In the genomic region with DNA sequence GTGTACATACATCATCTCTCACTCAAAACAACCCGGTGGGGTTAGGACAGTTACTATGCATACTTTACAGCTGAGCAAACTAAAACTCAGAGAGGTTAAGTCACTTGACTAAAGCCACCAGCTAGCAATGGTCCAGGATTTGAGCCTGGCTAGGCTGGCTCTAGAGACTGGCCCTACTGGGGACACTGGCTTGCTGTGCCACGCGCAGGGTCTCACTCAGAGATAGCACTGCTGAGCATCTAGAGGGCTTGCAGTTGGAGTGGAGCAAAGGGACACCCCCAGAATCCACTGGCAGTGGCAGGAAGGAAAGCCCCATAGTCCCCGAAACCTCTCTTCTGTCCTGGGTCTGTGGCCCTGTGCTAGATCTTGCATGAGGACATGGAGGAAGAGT, we compare ENCODE assay signal across 23 cellular contexts. TPM values are rescaled to one million over a fixed set of nuclear protein-coding genes. Genes with fewer than 3 reads are reported as not detected.
DNase-seq lines count a peak whose midpoint lies in the region; ATAC-seq, FAIRE-seq and TF ChIP-seq lines count a peak whose summit lies in the region.
"Had no signal": no experiment of that assay in that cellular context is flagged by ENCODE, and none has a peak within 500 bp of the region (broad histone marks: within the 10 kb centered on the region; RNA-seq: fewer than 3 reads in every experiment).

No MANE protein-coding gene starts in this region.

- peak; percentile 45 for DNase-seq in Right ventricle myocardium inferior (ENCODE audit: missing footprints)
- DNase-seq in heart left ventricle: no peak
- DNase-seq in GM12878 (ENCODE audit: low read depth, low spot score): no peak
- DNase-seq in osteoblast (ENCODE audit: insufficient read length, low spot score, missing footprints): peak; percentile 68
- no peak for DNase-seq in LoVo (ENCODE audit: low spot score)
- DNase-seq: BE2C; CD4-positive, alpha-beta T cell; CD8-positive, alpha-beta memory T cell; DMS 273 treated with DMSO at 0.1 percent for 48 hours; DMS79; EL; GDM1; H9 had no signal

- H3K36me3 Mint-ChIP-seq in stimulated activated memory B cell treated with anti-CD40 and anti-IgM and Interleukin-4, amounts not matched to agents 10 μg/mL and 1 μg/mL and 100 μg/mL, for 72 hours: no peaks in the 10 kb centered on the region
- H3K36me3 Mint-ChIP-seq: CD8-positive, alpha-beta memory T cell had no signal

- CTCF ChIA-PET in GM12878 (lab: Yijun Ruan, JAX): interaction anchor here (1.3 to 5.0 kb wide), 4 partner anchors 24 to 82 kb away, joined by 3 to 21 read pairs (median 5); partner anchors contain the start of gene PDK2

- no peaks in the 10 kb centered on the region for H3K79me2 ChIP-seq in GM12878 (ENCODE audit: control insufficient read depth, insufficient read depth, low read length)
- H3K79me2 ChIP-seq in osteoblast (ENCODE audit: insufficient read depth, low read length): no peaks in the 10 kb centered on the region

- no peak for ATAC-seq in Right ventricle myocardium inferior
- ATAC-seq in heart left ventricle: no peak
- no peak for ATAC-seq in GM12878
- no peak for ATAC-seq in stimulated activated memory B cell treated with anti-CD40 and anti-IgM and Interleukin-4, amounts not matched to agents 10 μg/mL and 1 μg/mL and 100 μg/mL, for 72 hours
- ATAC-seq: GM23338, HCT116 had no signal

- H3K4me3 ChIP-seq in heart left ventricle: no peak overlapping the region
- no peak overlapping the region for H3K4me3 ChIP-seq in GM12878
- H3K4me3 ChIP-seq in osteoblast (ENCODE audit: insufficient read depth, low read length): no peak overlapping the region
- H3K4me3 ChIP-seq: BLaER1 treated with 17β-estradiol and CSF1 and Interleukin-3, amounts not matched to agents 10 nM and 100 nM; GM23338 had no signal

- H3K36me3 ChIP-seq in heart left ventricle (no peaks in the 10 kb centered on the region), GM12878 (ENCODE audit: control insufficient read depth in 2 of 2, insufficient read depth in 2 of 2, low read length in 1 of 2) (no peaks in the 10 kb centered on the region), osteoblast (ENCODE audit: insufficient read depth, low read length) (no peaks in the 10 kb centered on the region)
- H3K36me3 ChIP-seq: BE2C; BLaER1 treated with 17β-estradiol and CSF1 and Interleukin-3, amounts not matched to agents 10 nM and 100 nM had no signal

- peaks cover 49% of the 10 kb centered on the region for H3K27me3 Mint-ChIP-seq in stimulated activated memory B cell treated with anti-CD40 and anti-IgM and Interleukin-4, amounts not matched to agents 10 μg/mL and 1 μg/mL and 100 μg/mL, for 72 hours

- no peak for TF ChIP-seq EP300 in GM12878 (IDR thresholded peaks at IDR 0.05; ENCODE audit: borderline replicate concordance in 1 of 2, control insufficient read depth in 1 of 2, low read depth in 2 of 2, low read length in 2 of 2)

- H4K20me1 ChIP-seq in GM12878 (ENCODE audit: control insufficient read depth, insufficient read depth): no peaks in the 10 kb centered on the region
- no peaks in the 10 kb centered on the region for H4K20me1 ChIP-seq in osteoblast (ENCODE audit: insufficient read depth, low read length)

- FAIRE-seq in GM12878 (lab: Jason Lieb, UNC): no peak
- FAIRE-seq: A204.1, D721Med, GM12891, GM18507 had no signal

- WGBS in heart left ventricle, 4 donors: 88 to 94% (median 93%) methylated on average over 4 of the region's 4 CpGs
- WGBS in GM12878 (ENCODE audit: insufficient coverage, insufficient replicate concordance, low lambda C conversion rate, missing lambda C conversion rate): 48% methylated on average over 4 of the region's 4 CpGs

- SMC1A ChIA-PET in GM12878 (lab: Charles Lee; ENCODE audit: uncharacterized antibody, unreplicated experiment): interaction anchor here (1.1 to 1.9 kb wide), 5 partner anchors 20 to 78 kb away, joined by 3 to 6 read pairs (median 3); no protein-coding TSS in a partner anchor

- TF ChIP-seq POLR2A in heart left ventricle (IDR thresholded peaks at IDR 0.05) (no peak), GM12878 (IDR thresholded peaks at IDR 0.05; ENCODE audit: low read depth, low read length) (no peak)

- peaks cover 17% of the 10 kb centered on the region for H3K4me1 Mint-ChIP-seq in stimulated activated memory B cell treated with anti-CD40 and anti-IgM and Interleukin-4, amounts not matched to agents 10 μg/mL and 1 μg/mL and 100 μg/mL, for 72 hours

- H3K27ac ChIP-seq in heart left ventricle (no peak overlapping the region), GM12878 (ENCODE audit: control insufficient read depth, insufficient read depth) (no peak overlapping the region), osteoblast (ENCODE audit: low read depth, low read length) (no peak overlapping the region)
- H3K27ac ChIP-seq: 22Rv1; BLaER1 treated with 17β-estradiol and CSF1 and Interleukin-3, amounts not matched to agents 10 nM and 100 nM had no signal

- RAD21 ChIA-PET in GM12878 (lab: Charles Lee; ENCODE audit: unreplicated experiment): interaction anchor here (0.6 to 1.5 kb wide), 3 partner anchors 11 to 49 kb away, joined by 3 to 4 read pairs (median 3); partner anchors contain the start of gene SAMD14

- H3K4me3 Mint-ChIP-seq in stimulated activated memory B cell treated with anti-CD40 and anti-IgM and Interleukin-4, amounts not matched to agents 10 μg/mL and 1 μg/mL and 100 μg/mL, for 72 hours: no peak overlapping the region
- H3K4me3 Mint-ChIP-seq: CD4-positive, alpha-beta T cell; GM23338; H9 had no signal

- H2AFZ ChIP-seq in GM12878 (ENCODE audit: control insufficient read depth, low read depth, low read length) (no peak overlapping the region), osteoblast (ENCODE audit: low read length) (no peak overlapping the region)
- H2AFZ ChIP-seq: GM23338 had no signal

- intact Hi-C loops in Right ventricle myocardium inferior (cut with DNase I) (loop anchor here (5.0 kb wide), 1 partner anchor 43 kb away; no protein-coding TSS in a partner anchor), heart left ventricle (cut with DNase I) (loop anchor here in 7 of 10 donors (5.0 to 10.0 kb wide), 3 partner anchors 43 to 63 kb away; partner anchors contain the start of gene SGCA (in 2 of the 7)), GM12878 (cut with micrococcal nuclease; ENCODE audit: unreplicated experiment) (no loop called here)

- no peaks in the 10 kb centered on the region for H3K9me3 Mint-ChIP-seq in stimulated activated memory B cell treated with anti-CD40 and anti-IgM and Interleukin-4, amounts not matched to agents 10 μg/mL and 1 μg/mL and 100 μg/mL, for 72 hours
- H3K9me3 Mint-ChIP-seq: CD4-positive, alpha-beta T cell; CD8-positive, alpha-beta memory T cell; GM23338; H9 had no signal

- no peak overlapping the region for H3K9ac ChIP-seq in GM12878 (ENCODE audit: control insufficient read depth, insufficient read depth, low read length)
- H3K9ac ChIP-seq: BLaER1 treated with 17β-estradiol and CSF1 and Interleukin-3, amounts not matched to agents 10 nM and 100 nM had no signal

- H3K4me1 ChIP-seq in heart left ventricle: peaks cover 0 to 40% (median 9%) of the 10 kb centered on the region in 12 donors
- no peaks in the 10 kb centered on the region for H3K4me1 ChIP-seq in GM12878 (ENCODE audit: control insufficient read depth, insufficient read depth, low read length)
- H3K4me1 ChIP-seq in osteoblast (ENCODE audit: insufficient read depth, low read length): peaks cover 5% of the 10 kb centered on the region

- no peak for TF ChIP-seq RAD21 in GM12878 (IDR thresholded peaks at IDR 0.05; ENCODE audit: insufficient read depth, low read depth, low read length)

- H3K9me3 ChIP-seq in heart left ventricle (no peaks in the 10 kb centered on the region), GM12878 (replicated peaks; ENCODE audit: control insufficient read depth, insufficient read depth, low read length) (no peaks in the 10 kb centered on the region), osteoblast (ENCODE audit: low read depth, low read length) (no peaks in the 10 kb centered on the region)
- H3K9me3 ChIP-seq: BE2C; BLaER1 treated with 17β-estradiol and CSF1 and Interleukin-3, amounts not matched to agents 10 nM and 100 nM had no signal

- no peak overlapping the region for H3K27ac Mint-ChIP-seq in stimulated activated memory B cell treated with anti-CD40 and anti-IgM and Interleukin-4, amounts not matched to agents 10 μg/mL and 1 μg/mL and 100 μg/mL, for 72 hours
- H3K27ac Mint-ChIP-seq: CD14-positive monocyte; CD4-positive, alpha-beta T cell; CD8-positive, alpha-beta memory T cell; GM23338; H9 had no signal

- in situ Hi-C loops in GM12878 (cut with MboI): no loop called here

- H3K4me2 ChIP-seq in GM12878 (ENCODE audit: control insufficient read depth, insufficient read depth) (no peak overlapping the region), osteoblast (ENCODE audit: insufficient read depth, low read length) (no peak overlapping the region)
- H3K4me2 ChIP-seq: BLaER1 treated with 17β-estradiol and CSF1 and Interleukin-3, amounts not matched to agents 10 nM and 100 nM; GM23338 had no signal

- no TSS peak for BruUV-seq in GM12878 (replicated peaks; lab: Mats Ljungman, UMichigan)

- H3K27me3 ChIP-seq in heart left ventricle: peaks cover 0 to 36% (median 0%) of the 10 kb centered on the region in 9 donors
- peaks cover 6 to 7% of the 10 kb centered on the region in 2 experiments; a peak in 3 of 4 replicates for H3K27me3 ChIP-seq in GM12878 (replicated peaks in 1 of 2; ENCODE audit: control insufficient read depth in 2 of 2, insufficient read depth in 2 of 2, low read length in 1 of 2)
- peaks cover 6% of the 10 kb centered on the region for H3K27me3 ChIP-seq in osteoblast (ENCODE audit: insufficient read depth, low read length)
- H3K27me3 ChIP-seq: BE2C had no signal

- no peak for TF ChIP-seq CTCF in heart left ventricle (IDR thresholded peaks at IDR 0.05)
- no peak for TF ChIP-seq CTCF in GM12878 (IDR thresholded peaks at IDR 0.05 in 2 of 3, conservative IDR thresholded peaks at IDR 0.05 in 1 of 3; ENCODE audit: control insufficient read depth in 2 of 3, extremely low read depth in 1 of 3, insufficient read depth in 1 of 3, low read depth in 3 of 3, low read length in 3 of 3)
- no peak for TF ChIP-seq CTCF in osteoblast (IDR thresholded peaks at IDR 0.05; ENCODE audit: extremely low read depth, low read depth, low read length)

- POLR2A ChIA-PET in GM12878 (lab: Charles Lee): interaction anchor here (1.1 kb wide), 1 partner anchor 45 kb away, joined by 3 read pairs; no protein-coding TSS in a partner anchor

RNA-seq across cellular contexts. Expression of gene SAMD14, which starts 11.1 kb away (rescaled TPM):
- total RNA-seq in Right ventricle myocardium inferior (1.7 TPM), heart left ventricle (1 to 10 TPM in 7 of 9 donors, under 1 TPM in 2; 0.44 to 3.9 (median 1.2) TPM), GM12878 (2014; rRNA removed) (0.17 and 0.22 TPM in 2 replicates), GM12878 (2014; rRNA removed; fragmentation: Illumina TruSeq; extraction: Trizol) (0.22 and 0.74 TPM in 2 replicates), GM12878 (2021) (1.3 and 1.7 TPM in 2 replicates), osteoblast (2.5 and 2.7 TPM in 2 replicates)
- polyA plus RNA-seq in heart left ventricle (1 to 10 TPM in 1 of 2 donors, under 1 TPM in 1; 0.72 to 2.8 TPM), GM12878 (2011; rRNA removed) (0.32 and 1.3 TPM in 2 replicates), GM12878 (2014; fragmentation: Illumina TruSeq; extraction: Trizol) (0.19 and 0.25 TPM in 2 replicates), GM12878 (2014; fragmentation: Nextera tagmentation; extraction: Ambion mirVana) (not detected), GM12878 (2014; rRNA removed) (0.51 and 1.4 TPM in 2 replicates), GM12878 (2016; fragmentation: Nextera tagmentation; extraction: Ambion mirVana) (under 1 TPM in 1 of 2 experiments, not detected in 1; 0.06 TPM)
- total RNA-seq in GM12878 (2013; cell fraction: nucleolus; rRNA removed): 2.6 and 4.3 TPM in 2 replicates
- 0.58 TPM for polyA plus RNA-seq in GM12878 (2011; ENCODE audit: low read depth)
- polyA plus RNA-seq in GM12878 (2011; cell fraction: cytosol; rRNA removed): 0.51 and 1.2 TPM in 2 replicates
- polyA plus RNA-seq in GM12878 (2011; cell fraction: nucleus; rRNA removed): 8.0 and 8.3 TPM in 2 replicates
- polyA plus RNA-seq in GM12878 (2012): 0.45 and 0.66 TPM in 2 replicates
- 0.59 and 2.0 TPM in 2 replicates for polyA minus RNA-seq in GM12878 (2011; rRNA and poly(A)+ RNA removed)
- 0.73 TPM in 1 of 2 replicates, not detected in the other for polyA minus RNA-seq in GM12878 (2011; cell fraction: cytosol; rRNA and poly(A)+ RNA removed)
- 1.1 and 1.8 TPM in 2 replicates for polyA minus RNA-seq in GM12878 (2011; cell fraction: nucleus; rRNA and poly(A)+ RNA removed)
- polyA plus RNA-seq: CD14-positive monocyte; CD8-positive, alpha-beta memory T cell had no signal

RNA-seq across cellular contexts. Expression of gene PDK2, which starts 23.7 kb away (rescaled TPM):
- total RNA-seq in Right ventricle myocardium inferior (260 TPM), heart left ventricle (100 to 1,000 TPM; 142 to 490 (median 200) TPM), GM12878 (2014; rRNA removed) (9.7 and 12.3 TPM in 2 replicates), GM12878 (2014; rRNA removed; fragmentation: Illumina TruSeq; extraction: Trizol) (6.5 and 8.6 TPM in 2 replicates), GM12878 (2021) (14.2 and 16.1 TPM in 2 replicates), osteoblast (43.4 and 54.8 TPM in 2 replicates)
- polyA plus RNA-seq in heart left ventricle (100 to 1,000 TPM; 125 to 173 TPM), GM12878 (2011; rRNA removed) (8.8 and 22.6 TPM in 2 replicates), GM12878 (2014; fragmentation: Illumina TruSeq; extraction: Trizol) (9.8 and 12.3 TPM in 2 replicates), GM12878 (2014; fragmentation: Nextera tagmentation; extraction: Ambion mirVana) (1 to 10 TPM in 1 of 2 experiments, under 1 TPM in 1; 0.98 to 1.2 TPM), GM12878 (2014; rRNA removed) (9.6 and 16.0 TPM in 2 replicates), GM12878 (2016; fragmentation: Nextera tagmentation; extraction: Ambion mirVana) (10 to 100 TPM; 17.5 to 20.2 TPM)
- total RNA-seq in GM12878 (2013; cell fraction: nucleolus; rRNA removed): 16.9 and 18.0 TPM in 2 replicates
- polyA plus RNA-seq in GM12878 (2011; ENCODE audit: low read depth): 4.5 TPM
- polyA plus RNA-seq in GM12878 (2011; cell fraction: cytosol; rRNA removed): 33.3 and 38.8 TPM in 2 replicates
- polyA plus RNA-seq in GM12878 (2011; cell fraction: nucleus; rRNA removed): 92.2 and 108 TPM in 2 replicates
- polyA plus RNA-seq in GM12878 (2012): 9.1 and 10.7 TPM in 2 replicates
- polyA minus RNA-seq in GM12878 (2011; rRNA and poly(A)+ RNA removed): 22.7 and 37.5 TPM in 2 replicates
- polyA minus RNA-seq in GM12878 (2011; cell fraction: cytosol; rRNA and poly(A)+ RNA removed): 9.5 and 15.8 TPM in 2 replicates
- 16.0 and 35.1 TPM in 2 replicates for polyA minus RNA-seq in GM12878 (2011; cell fraction: nucleus; rRNA and poly(A)+ RNA removed)

RNA-seq across cellular contexts. Expression of gene PPP1R9B, which starts 31.7 kb away (rescaled TPM):
- total RNA-seq in Right ventricle myocardium inferior: 38.4 TPM
- total RNA-seq in heart left ventricle: 10 to 100 TPM; 17.0 to 55.9 (median 31.3) TPM
- 10 to 100 TPM; 30.4 to 33.4 TPM for polyA plus RNA-seq in heart left ventricle
- 55.7 and 68.4 TPM in 2 replicates for total RNA-seq in GM12878 (2013; cell fraction: nucleolus; rRNA removed)
- total RNA-seq in GM12878 (2014; rRNA removed): 59.9 and 62.9 TPM in 2 replicates
- 35.9 and 39.6 TPM in 2 replicates for total RNA-seq in GM12878 (2014; rRNA removed; fragmentation: Illumina TruSeq; extraction: Trizol)
- total RNA-seq in GM12878 (2021): 103 and 107 TPM in 2 replicates
- 21.7 TPM for polyA plus RNA-seq in GM12878 (2011; ENCODE audit: low read depth)
- polyA plus RNA-seq in GM12878 (2011; rRNA removed): 30.2 and 44.4 TPM in 2 replicates
- polyA plus RNA-seq in GM12878 (2011; cell fraction: cytosol; rRNA removed): 39.3 and 43.6 TPM in 2 replicates
- polyA plus RNA-seq in GM12878 (2011; cell fraction: nucleus; rRNA removed): 75.0 and 144 TPM in 2 replicates
- 54.8 and 64.1 TPM in 2 replicates for polyA plus RNA-seq in GM12878 (2012)
- polyA plus RNA-seq in GM12878 (2014; fragmentation: Illumina TruSeq; extraction: Trizol): 17.9 and 35.4 TPM in 2 replicates
- under 1 TPM; 0.20 to 0.45 TPM for polyA plus RNA-seq in GM12878 (2014; fragmentation: Nextera tagmentation; extraction: Ambion mirVana)
- polyA plus RNA-seq in GM12878 (2014; rRNA removed): 52.0 and 58.7 TPM in 2 replicates
- polyA plus RNA-seq in GM12878 (2016; fragmentation: Nextera tagmentation; extraction: Ambion mirVana): 1 to 10 TPM; 1.8 to 2.3 TPM
- 38.4 and 59.7 TPM in 2 replicates for polyA minus RNA-seq in GM12878 (2011; rRNA and poly(A)+ RNA removed)
- polyA minus RNA-seq in GM12878 (2011; cell fraction: cytosol; rRNA and poly(A)+ RNA removed): 36.3 and 36.8 TPM in 2 replicates
- polyA minus RNA-seq in GM12878 (2011; cell fraction: nucleus; rRNA and poly(A)+ RNA removed): 12.3 and 46.2 TPM in 2 replicates
- 44.2 and 48.9 TPM in 2 replicates for total RNA-seq in osteoblast

RNA-seq across cellular contexts. Expression of gene SGCA, which starts 47.0 kb away (rescaled TPM):
- total RNA-seq in Right ventricle myocardium inferior (151 TPM), heart left ventricle (100 to 1,000 TPM; 110 to 224 (median 151) TPM), GM12878 (2014; rRNA removed) (0.11 and 0.68 TPM in 2 replicates), GM12878 (2014; rRNA removed; fragmentation: Illumina TruSeq; extraction: Trizol) (0.27 TPM in 1 of 2 replicates, not detected in the other), GM12878 (2021) (0.51 and 0.56 TPM in 2 replicates), osteoblast (0.29 TPM in 1 of 2 replicates, not detected in the other)
- polyA plus RNA-seq in heart left ventricle (100 to 1,000 TPM in 1 of 2 donors, 10 to 100 TPM in 1; 96.5 to 225 TPM), GM12878 (2011; rRNA removed) (0.24 and 0.81 TPM in 2 replicates), GM12878 (2014; fragmentation: Illumina TruSeq; extraction: Trizol) (0.24 TPM in 1 of 2 replicates, not detected in the other), GM12878 (2014; fragmentation: Nextera tagmentation; extraction: Ambion mirVana) (under 1 TPM in 1 of 2 experiments, not detected in 1; 0.13 TPM), GM12878 (2014; rRNA removed) (0.25 and 2.2 TPM in 2 replicates), GM12878 (2016; fragmentation: Nextera tagmentation; extraction: Ambion mirVana) (under 1 TPM in 1 of 2 experiments, not detected in 1; 0.50 TPM)
- total RNA-seq in GM12878 (2013; cell fraction: nucleolus; rRNA removed): 1.9 and 2.9 TPM in 2 replicates
- 0.52 TPM for polyA plus RNA-seq in GM12878 (2011; ENCODE audit: low read depth)
- 0.54 and 1.2 TPM in 2 replicates for polyA plus RNA-seq in GM12878 (2011; cell fraction: cytosol; rRNA removed)
- 3.6 and 4.5 TPM in 2 replicates for polyA plus RNA-seq in GM12878 (2011; cell fraction: nucleus; rRNA removed)
- 1.2 and 1.9 TPM in 2 replicates for polyA plus RNA-seq in GM12878 (2012)
- polyA minus RNA-seq in GM12878 (2011; rRNA and poly(A)+ RNA removed): 0.29 and 1.1 TPM in 2 replicates
- polyA minus RNA-seq in GM12878 (2011; cell fraction: cytosol; rRNA and poly(A)+ RNA removed): not detected in 2 replicates
- polyA minus RNA-seq in GM12878 (2011; cell fraction: nucleus; rRNA and poly(A)+ RNA removed): 0.36 TPM in 1 of 2 replicates, not detected in the other
- total RNA-seq: CD4-positive, alpha-beta T cell; GM23338 had no signal
- polyA plus RNA-seq: CD8-positive, alpha-beta memory T cell had no signal

Comparison
In these comparisons a context has a peak if more than half of its experiments do, and no peak if none do; other contexts are left out.
1. DNase-seq: peak in Right ventricle myocardium inferior (single experiment) and osteoblast (single experiment); none in heart left ventricle (0 of 5), GM12878 (single experiment) and LoVo (single experiment).